ENCODE assay signal across 8 cellular contexts in the genomic region with DNA sequence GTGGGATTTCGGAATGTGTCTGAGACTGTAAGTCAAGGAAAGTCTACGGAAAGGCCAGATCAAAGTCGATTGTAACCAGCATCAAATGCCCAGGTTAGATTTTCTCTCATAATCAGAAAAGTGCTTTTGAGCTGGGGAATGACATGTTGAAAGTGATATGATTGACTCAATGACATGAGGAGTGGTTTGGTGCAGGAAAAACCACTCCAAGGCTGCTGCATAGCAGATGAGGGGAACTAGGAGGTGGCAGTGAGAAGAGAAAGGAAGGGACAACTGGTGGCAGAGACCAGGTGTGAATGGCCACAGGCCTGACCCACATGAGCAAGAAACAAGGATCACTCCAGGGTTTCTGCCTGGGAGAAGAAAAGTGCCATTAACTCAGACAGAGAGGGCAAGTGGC. TPM values are rescaled to one million over a fixed set of nuclear protein-coding genes. Genes with fewer than 3 reads are reported as not detected.
DNase-seq lines count a peak whose midpoint lies in the region; ATAC-seq, FAIRE-seq and TF ChIP-seq lines count a peak whose summit lies in the region.

No MANE protein-coding gene starts in this region.

- FAIRE-seq in GM19239 (lab: Jason Lieb, UNC) = no peak

- H3K23ac ChIP-seq in IMR-90 (ENCODE audit: low read depth, low read length) = peak overlapping the region; percentile 93

- dilution Hi-C loops in IMR-90 (cut with HindIII; ENCODE audit: low sequenced_read_pairs, unreplicated experiment) = no loop called here

- ATAC-seq in IMR-90 (ENCODE audit: low read depth) (no peak), HG03139 (IDR thresholded peaks at IDR 0.05; ENCODE audit: unreplicated experiment) (no peak)

- TSS peak; percentile 44 for BruUV-seq in A673 (replicated peaks; lab: Mats Ljungman, UMichigan)
- no TSS peak for BruUV-seq in IMR-90 (replicated peaks; lab: Mats Ljungman, UMichigan)

- no peaks in the 10 kb centered on the region for H3K27me3 ChIP-seq in A673 (replicated peaks; ENCODE audit: insufficient read depth, low read depth, low read length, poor library complexity)
- H3K27me3 ChIP-seq in IMR-90 (ENCODE audit: control insufficient read depth, insufficient read depth, low read length) = no peaks in the 10 kb centered on the region
- no peaks in the 10 kb centered on the region for H3K27me3 ChIP-seq in mucosa of stomach (ENCODE audit: control insufficient read depth, insufficient read depth, low read length)

- CTCF ChIA-PET in A673 (lab: Charles Lee) (no interaction called here), IMR-90 (lab: Yijun Ruan, JAX) (no interaction called here)

- intact Hi-C loops in A673 (cut with micrococcal nuclease; ENCODE audit: unreplicated experiment) = no loop called here
- intact Hi-C loops in IMR-90 (cut with micrococcal nuclease) = no loop called here

- DNase-seq in A673 (ENCODE audit: low spot score) (no peak), IMR-90 (no peak), cerebellar cortex (ENCODE audit: low spot score) (peak; percentile 15), GM13976 (ENCODE audit: low spot score) (no peak), NCI-H1930 (lab: John Stamatoyannopoulos, UW) (no peak), GM19239 (ENCODE audit: insufficient read length, low spot score) (no peak)

- H3K36me3 ChIP-seq in A673 (ENCODE audit: insufficient read depth, low read length, poor library complexity, severe bottlenecking) (no peaks in the 10 kb centered on the region), IMR-90 (ENCODE audit: control insufficient read depth, insufficient read depth, low read length) (peaks cover 6% of the 10 kb centered on the region), mucosa of stomach (ENCODE audit: control insufficient read depth, insufficient read depth, low read length) (no peaks in the 10 kb centered on the region)

- no peak overlapping the region for H2BK20ac ChIP-seq in IMR-90 (ENCODE audit: low read depth, low read length)

- peak overlapping the region; percentile 82 for H3K56ac ChIP-seq in IMR-90 (ENCODE audit: extremely low read depth, insufficient read depth, low read length)

- peak overlapping the region; percentile 93 for H3K4me2 ChIP-seq in IMR-90 (ENCODE audit: low read depth, low read length)

- peak overlapping the region; percentile 88 for H4K91ac ChIP-seq in IMR-90 (ENCODE audit: insufficient read depth, low read depth, low read length)

- no peak for TF ChIP-seq CTCF in A673 (conservative IDR thresholded peaks at IDR 0.05; ENCODE audit: low read depth, low read length)
- no peak for TF ChIP-seq CTCF in IMR-90 (conservative IDR thresholded peaks at IDR 0.05; ENCODE audit: low read depth, low read length)
- no peak for TF ChIP-seq CTCF in GM13976 (IDR thresholded peaks at IDR 0.05; ENCODE audit: borderline replicate concordance, control extremely low read depth, extremely low read depth, insufficient read depth, missing control alignments)

- H3K9ac ChIP-seq in IMR-90 (ENCODE audit: low read depth, low read length) = peak overlapping the region; percentile 99
- peak overlapping the region; percentile 99 for H3K9ac ChIP-seq in mucosa of stomach (ENCODE audit: low read length)

- peak overlapping the region; percentile 45 for H4K5ac ChIP-seq in IMR-90 (ENCODE audit: low read depth, low read length)

- peak overlapping the region; percentile 96 for H2AFZ ChIP-seq in IMR-90 (replicated peaks; ENCODE audit: low read length, poor library complexity)

- peak overlapping the region; percentile 55; the same call in 1 of the 2 replicates for H2BK120ac ChIP-seq in IMR-90 (ENCODE audit: low read depth, low read length)

- H3K27ac ChIP-seq in A673 (ENCODE audit: low read depth, low read length, poor library complexity, severe bottlenecking) (peak overlapping the region; percentile 89), IMR-90 (ENCODE audit: insufficient read depth, low read length) (peak overlapping the region; percentile 99)

- H3K4me3 ChIP-seq in A673 (ENCODE audit: low read depth, low read length, poor library complexity, severe bottlenecking) (peak overlapping the region; percentile 98), IMR-90 (ENCODE audit: insufficient read depth, low read depth, low read length) (peak overlapping the region; percentile 94), mucosa of stomach (ENCODE audit: low read length) (peak overlapping the region; percentile 99)

- H3K4me1 ChIP-seq in A673 (ENCODE audit: insufficient read depth, low read length, poor library complexity, severe bottlenecking) (peaks cover 10% of the 10 kb centered on the region), IMR-90 (ENCODE audit: control insufficient read depth, insufficient read depth, low read length) (peaks cover 18% of the 10 kb centered on the region), mucosa of stomach (ENCODE audit: control insufficient read depth, insufficient read depth, low read length) (peaks cover 50% of the 10 kb centered on the region)

- peak overlapping the region; percentile 98 for H3K14ac ChIP-seq in IMR-90 (replicated peaks; ENCODE audit: low read depth, low read length)

- H3K18ac ChIP-seq in IMR-90 (ENCODE audit: low read depth, low read length) = peak overlapping the region; percentile 39; the same call in 1 of the 2 replicates

- in situ Hi-C loops in IMR-90 (cut with MboI; ENCODE audit: low sequenced_read_pairs) = no loop called here
- in situ Hi-C loops in GM13976 (cut with MboI; ENCODE audit: low sequenced_read_pairs, unreplicated experiment) = no loop called here

- H3K79me1 ChIP-seq in IMR-90 (ENCODE audit: low read depth in 1 of 2, low read length in 2 of 2) = peaks cover 39 to 62% of the 10 kb centered on the region in 2 experiments

- H4K20me1 ChIP-seq in IMR-90 (ENCODE audit: insufficient read depth, low read length) = peaks cover 35% of the 10 kb centered on the region

- H2BK5ac ChIP-seq in IMR-90 (ENCODE audit: low read depth, low read length, poor library complexity, severe bottlenecking) = peak overlapping the region; percentile 83

- POLR2A ChIA-PET in A673 (lab: Charles Lee; ENCODE audit: low non-redundant PET) (no interaction called here), IMR-90 (lab: Charles Lee; ENCODE audit: unreplicated experiment) (no interaction called here)

- 11% methylated on average over 1 of the region's 3 CpGs; no CpG with 5 or more reads in 1 of the 2 experiments for WGBS in IMR-90 (ENCODE audit: extremely low coverage in 2 of 2, insufficient read length in 1 of 2), 2 experiments

- peak overlapping the region; percentile 96 for H3K4ac ChIP-seq in IMR-90 (ENCODE audit: low read depth, low read length)

- no peak for TF ChIP-seq RAD21 in IMR-90 (IDR thresholded peaks at IDR 0.05; ENCODE audit: low read length)

- H3K9me1 ChIP-seq in IMR-90 (ENCODE audit: insufficient read depth, low read length) = peaks cover 23% of the 10 kb centered on the region

- H2AK9ac ChIP-seq in IMR-90 (replicated peaks; ENCODE audit: low read depth, low read length, poor library complexity) = peak overlapping the region; percentile 95

- H4K8ac ChIP-seq in IMR-90 (ENCODE audit: low read depth in 2 of 2, low read length in 2 of 2) = peak overlapping the region; percentile 95 to 96

- H2BK15ac ChIP-seq in IMR-90 (ENCODE audit: low read depth, low read length) = peak overlapping the region; percentile 34; the same call in 1 of the 3 replicates

- H2AK5ac ChIP-seq in IMR-90 (ENCODE audit: low read depth, low read length) = peak overlapping the region; percentile 95

- TF ChIP-seq POLR2A in IMR-90 (IDR thresholded peaks at IDR 0.05; ENCODE audit: low read depth, low read length) = no peak

- no peaks in the 10 kb centered on the region for H3K9me3 ChIP-seq in A673 (ENCODE audit: low read depth, low read length, poor library complexity, severe bottlenecking)
- H3K9me3 ChIP-seq in IMR-90 (ENCODE audit: control insufficient read depth, insufficient read depth, low read length) = no peaks in the 10 kb centered on the region
- H3K9me3 ChIP-seq in mucosa of stomach (ENCODE audit: control insufficient read depth, low read length) = no peaks in the 10 kb centered on the region

TF ChIP-seq in IMR-90, 13 proteins besides CTCF, POLR2A, EP300 and RAD21 (continues in another document):
- TF ChIP-seq RFX5 (IDR thresholded peaks at IDR 0.05; ENCODE audit: low read depth, low read length) (no peak), MAZ (IDR thresholded peaks at IDR 0.05; ENCODE audit: borderline replicate concordance, low read depth, low read length) (no peak), MAFK (IDR thresholded peaks at IDR 0.05; ENCODE audit: low read depth, low read length) (no peak), RCOR1 (IDR thresholded peaks at IDR 0.05; ENCODE audit: insufficient replicate concordance, low read length) (no peak), NFE2L2 (IDR thresholded peaks at IDR 0.05; ENCODE audit: low read depth, low read length) (no peak), MXI1 (IDR thresholded peaks at IDR 0.05; ENCODE audit: borderline replicate concordance, low read depth, low read length) (no peak), SMC3 (IDR thresholded peaks at IDR 0.05; ENCODE audit: low read depth, low read length) (no peak), CHD1 (IDR thresholded peaks at IDR 0.05; ENCODE audit: low read depth, low read length) (no peak), FOS (IDR thresholded peaks at IDR 0.05; ENCODE audit: low read depth, low read length) (no peak), CEBPB (IDR thresholded peaks at IDR 0.05; ENCODE audit: low read depth, low read length) (no peak), BHLHE40 (IDR thresholded peaks at IDR 0.05; ENCODE audit: low read depth, low read length) (no peak)
- TF ChIP-seq, protein P1, sequence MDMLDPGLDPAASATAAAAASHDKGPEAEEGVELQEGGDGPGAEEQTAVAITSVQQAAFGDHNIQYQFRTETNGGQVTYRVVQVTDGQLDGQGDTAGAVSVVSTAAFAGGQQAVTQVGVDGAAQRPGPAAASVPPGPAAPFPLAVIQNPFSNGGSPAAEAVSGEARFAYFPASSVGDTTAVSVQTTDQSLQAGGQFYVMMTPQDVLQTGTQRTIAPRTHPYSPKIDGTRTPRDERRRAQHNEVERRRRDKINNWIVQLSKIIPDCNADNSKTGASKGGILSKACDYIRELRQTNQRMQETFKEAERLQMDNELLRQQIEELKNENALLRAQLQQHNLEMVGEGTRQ (IDR thresholded peaks at IDR 0.05; ENCODE audit: low read depth, low read length) = no peak

RNA-seq across cellular contexts. Expression of gene SLC35F6, which starts 0.8 kb away (rescaled TPM):
- 32.8 and 33.2 TPM in 2 replicates for total RNA-seq in A673 (2021)
- total RNA-seq in IMR-90 (2012; rRNA removed) = 25.6 and 30.6 TPM in 2 replicates
- 19.1 and 19.4 TPM in 2 replicates for polyA plus RNA-seq in IMR-90 (2012; rRNA removed)
- 12.7 and 22.8 TPM in 2 replicates for polyA plus RNA-seq in IMR-90 (2012; cell fraction: cytosol; rRNA removed)
- polyA plus RNA-seq in IMR-90 (2012; cell fraction: nucleus; rRNA removed; ENCODE audit: low replicate concordance) = 8.7 and 14.4 TPM in 2 replicates

RNA-seq across cellular contexts. Expression of gene CENPA, which starts 20.9 kb away (rescaled TPM):
- total RNA-seq in A673 (2021) = 59.2 and 66.3 TPM in 2 replicates
- total RNA-seq in IMR-90 (2012; rRNA removed) = 7.7 and 10.0 TPM in 2 replicates
- 11.9 and 14.9 TPM in 2 replicates for polyA plus RNA-seq in IMR-90 (2012; rRNA removed)
- polyA plus RNA-seq in IMR-90 (2012; cell fraction: cytosol; rRNA removed) = 5.7 and 6.3 TPM in 2 replicates
- 4.0 and 4.9 TPM in 2 replicates for polyA plus RNA-seq in IMR-90 (2012; cell fraction: nucleus; rRNA removed; ENCODE audit: low replicate concordance)
